Comparison of ENCODE assay signal across 17 cellular contexts in genomic region chr15:99073008-99073714, GRCh38. TPM values are rescaled to one million over a fixed set of nuclear protein-coding genes. Genes with fewer than 3 reads are reported as not detected.
DNase-seq lines count a peak whose midpoint lies in the region; ATAC-seq and TF ChIP-seq lines count a peak whose summit lies in the region.
"Had no signal": no experiment of that assay in that cellular context is flagged by ENCODE, and none has a peak within 500 bp of the region (broad histone marks: within the 10 kb centered on the region; RNA-seq: fewer than 3 reads in every experiment).

No MANE protein-coding gene starts in this region.

- no peaks in the 10 kb centered on the region for H3K27me3 Mint-ChIP-seq in chondrocyte (ENCODE audit: low read depth)
- peaks cover 4 to 7% of the 10 kb centered on the region in 2 donors for H3K27me3 Mint-ChIP-seq in natural killer cell (ENCODE audit: low read depth in 2 of 2)

- H3K9me3 Mint-ChIP-seq in chondrocyte (ENCODE audit: low read depth), result no peaks in the 10 kb centered on the region
- no peaks in the 10 kb centered on the region for H3K9me3 Mint-ChIP-seq in natural killer cell
- H3K9me3 Mint-ChIP-seq: nephron had no signal

- intact Hi-C loops in natural killer cell (cut with micrococcal nuclease), result no loop called here

- no peak overlapping the region for H3K27ac Mint-ChIP-seq in chondrocyte (ENCODE audit: unreplicated experiment)
- H3K27ac Mint-ChIP-seq in natural killer cell, result no peak overlapping the region
- H3K27ac Mint-ChIP-seq: activated CD8-positive, alpha-beta memory T cell treated with anti-CD3 and anti-CD28 coated beads, Interleukin-2, amount 10 ng/mL, durations not matched to agents 7 days and 5 days; nephron had no signal

- TF ChIP-seq CTCF in chondrocyte (IDR thresholded peaks at IDR 0.05), result no peak
- no peak for TF ChIP-seq CTCF in natural killer cell (IDR thresholded peaks at IDR 0.05)
- TF ChIP-seq CTCF in GM20000 (IDR thresholded peaks at IDR 0.05; ENCODE audit: extremely low read depth, missing control alignments), result no peak

- H3K4me3 Mint-ChIP-seq in chondrocyte (ENCODE audit: unreplicated experiment) (no peak overlapping the region), natural killer cell (no peak overlapping the region)
- H3K4me3 Mint-ChIP-seq: activated CD8-positive, alpha-beta memory T cell treated with anti-CD3 and anti-CD28 coated beads, Interleukin-2, amount 10 ng/mL, durations not matched to agents 7 days and 5 days; nephron had no signal

- peak; percentile 56 for ATAC-seq in GM19351 (IDR thresholded peaks at IDR 0.05; ENCODE audit: unreplicated experiment)
- peak; percentile 44 for ATAC-seq in HG03280 (IDR thresholded peaks at IDR 0.05; ENCODE audit: unreplicated experiment)
- no peak for ATAC-seq in natural killer cell
- ATAC-seq: activated CD8-positive, alpha-beta memory T cell treated with anti-CD3 and anti-CD28 coated beads, Interleukin-2, amount 10 ng/mL, durations not matched to agents 7 days and 5 days; Panc1; psoas muscle had no signal

- in situ Hi-C loops in G401 (cut with HindIII; ENCODE audit: low sequenced_read_pairs), result no loop called here

- H3K36me3 Mint-ChIP-seq in chondrocyte (ENCODE audit: low read depth) (no peaks in the 10 kb centered on the region), natural killer cell (no peaks in the 10 kb centered on the region)
- H3K36me3 Mint-ChIP-seq: activated CD8-positive, alpha-beta memory T cell treated with anti-CD3 and anti-CD28 coated beads, Interleukin-2, amount 10 ng/mL, durations not matched to agents 7 days and 5 days had no signal

- peaks cover 7% of the 10 kb centered on the region for H3K4me1 Mint-ChIP-seq in chondrocyte (ENCODE audit: low read depth)
- H3K4me1 Mint-ChIP-seq in natural killer cell, result peaks cover 9% of the 10 kb centered on the region in 2 donors

- DNase-seq in G401 (ENCODE audit: low spot score) (peak; percentile 12), chondrocyte (ENCODE audit: low spot score) (peak; percentile 18), natural killer cell (no peak), GM20000 (ENCODE audit: low spot score) (no peak), SHP77 treated with DMSO at 0.1 percent for 48 hours (lab: John Stamatoyannopoulos, UW) (no peak)
- no peak for DNase-seq in activated CD8-positive, alpha-beta memory T cell treated with anti-CD3 and anti-CD28 coated beads, Interleukin-2, amount 50 U/mL, for 4 hours
- DNase-seq: activated CD8-positive, alpha-beta memory T cell treated with anti-CD3 and anti-CD28 coated beads, Interleukin-2, amount 10 ng/mL, durations not matched to agents 7 days and 5 days; erythroblast; NCI-H2029 treated with DMSO at 0.1 percent for 48 hours; NCI-H526; psoas muscle; stimulated activated CD4-positive, alpha-beta T cell treated with anti-CD3 and anti-CD28 coated beads, Interleukin-12 subunit alpha, Interleukin-12 subunit beta, amount 100 ng/mL, for 4 hours; uterus had no signal

RNA-seq across cellular contexts. Expression of gene SYNM, which starts 31.7 kb away (rescaled TPM):
- total RNA-seq in G401 (2014; rRNA removed; shearing (Covaris generic)), result 21.8 and 26.1 TPM in 2 replicates
- total RNA-seq in chondrocyte, result 13.2 to 23.4 TPM (median 22.1 TPM) in 3 replicates
- total RNA-seq in natural killer cell, result under 1 TPM; 0.11 to 0.48 (median 0.42) TPM

Comparison
In these comparisons a context has a peak if more than half of its experiments do, and no peak if none do; other contexts are left out.
1. DNase-seq: peak in G401 (single experiment) and chondrocyte (single experiment); none in activated CD8-positive, alpha-beta memory T cell treated with anti-CD3 and anti-CD28 coated beads, Interleukin-2, amount 50 U/mL, for 4 hours (single experiment), natural killer cell (single experiment), GM20000 (single experiment) and SHP77 treated with DMSO at 0.1 percent for 48 hours (single experiment).
2. ATAC-seq: peak in GM19351 (single experiment) and HG03280 (single experiment); none in natural killer cell (0 of 3).